ENCODE assay signal across 28 cellular contexts in the genomic region with DNA sequence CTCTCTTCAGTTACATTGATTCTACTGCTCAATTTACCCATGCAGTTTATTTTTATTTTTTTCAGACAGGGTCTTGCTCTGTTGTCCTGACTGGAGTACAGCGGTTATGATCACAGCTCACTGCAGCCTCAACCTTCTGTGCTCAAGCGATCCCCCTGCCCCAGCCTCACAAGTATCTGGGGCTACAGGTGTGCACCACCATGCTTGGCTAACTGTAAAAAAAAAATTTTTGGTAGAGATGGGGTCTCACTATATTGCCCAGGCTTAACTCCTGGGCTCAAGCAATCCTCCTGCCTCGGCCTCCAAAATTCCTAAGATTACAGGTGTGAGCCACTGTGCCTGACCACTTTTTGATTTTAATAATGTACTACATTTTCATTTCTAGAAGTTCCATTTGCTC.
"Had no signal": no experiment of that assay in that cellular context is flagged by ENCODE, and none has a peak within 500 bp of the region (broad histone marks: within the 10 kb centered on the region; RNA-seq: fewer than 3 reads in every experiment).

No MANE protein-coding gene starts in this region.

- H3K4me3 ChIP-seq: colonic mucosa, esophagus muscularis mucosa, gastroesophageal sphincter, heart left ventricle, left lung, prostate gland, right atrium auricular region, sigmoid colon, thoracic aorta, tibial nerve, upper lobe of left lung had no signal

- H3K27me3 Mint-ChIP-seq: dendritic cell treated with granulocyte-macrophage colony-stimulating factor and Interleukin-4, amounts not matched to agents 40 ng/mL and 50 ng/mL, for 4 days; naive thymus-derived CD4-positive, alpha-beta T cell; stimulated activated memory B cell treated with anti-CD40 and anti-IgM and Interleukin-4, amounts not matched to agents 10 μg/mL and 1 μg/mL and 100 μg/mL, for 72 hours; stimulated activated naive CD8-positive, alpha-beta T cell treated with anti-CD3 and anti-CD28 coated beads, Interleukin-15, Interleukin-2, amounts not matched to agents 100 ng/mL and 50 ng/mL, for 24 hours had no signal

- H3K27ac ChIP-seq: colonic mucosa, esophagus muscularis mucosa, foreskin keratinocyte, gastroesophageal sphincter, heart left ventricle, left lung, prostate gland, right atrium auricular region, sigmoid colon, thoracic aorta, tibial nerve, upper lobe of left lung had no signal

- H3K4me1 Mint-ChIP-seq: endodermal cell; nephron; stimulated activated memory B cell treated with anti-CD40 and anti-IgM and Interleukin-4, amounts not matched to agents 10 μg/mL and 1 μg/mL and 100 μg/mL, for 72 hours had no signal

- H3K27me3 ChIP-seq: colonic mucosa, esophagus muscularis mucosa, foreskin keratinocyte, gastroesophageal sphincter, heart left ventricle, left lung, right atrium auricular region, sigmoid colon, tibial nerve, upper lobe of left lung had no signal

- H3K4me1 ChIP-seq: colonic mucosa, esophagus muscularis mucosa, foreskin keratinocyte, gastroesophageal sphincter, heart left ventricle, left lung, prostate gland, right atrium auricular region, sigmoid colon, tibial nerve, upper lobe of left lung had no signal

- H3K9me3 Mint-ChIP-seq: dendritic cell treated with granulocyte-macrophage colony-stimulating factor and Interleukin-4, amounts not matched to agents 40 ng/mL and 50 ng/mL, for 4 days; nephron; stimulated activated memory B cell treated with anti-CD40 and anti-IgM and Interleukin-4, amounts not matched to agents 10 μg/mL and 1 μg/mL and 100 μg/mL, for 72 hours; stimulated activated naive CD8-positive, alpha-beta T cell treated with anti-CD3 and anti-CD28 coated beads, Interleukin-15, Interleukin-2, amounts not matched to agents 100 ng/mL and 50 ng/mL, for 24 hours had no signal

- ATAC-seq: foreskin keratinocyte; gastroesophageal sphincter; heart left ventricle; left cardiac atrium; left lung; naive thymus-derived CD4-positive, alpha-beta T cell; stimulated activated memory B cell treated with anti-CD40 and anti-IgM and Interleukin-4, amounts not matched to agents 10 μg/mL and 1 μg/mL and 100 μg/mL, for 72 hours had no signal

- H3K4me3 Mint-ChIP-seq: dendritic cell treated with granulocyte-macrophage colony-stimulating factor and Interleukin-4, amounts not matched to agents 40 ng/mL and 50 ng/mL, for 4 days; endodermal cell; naive thymus-derived CD4-positive, alpha-beta T cell; nephron; stimulated activated memory B cell treated with anti-CD40 and anti-IgM and Interleukin-4, amounts not matched to agents 10 μg/mL and 1 μg/mL and 100 μg/mL, for 72 hours; stimulated activated naive CD8-positive, alpha-beta T cell treated with anti-CD3 and anti-CD28 coated beads, Interleukin-15, Interleukin-2, amounts not matched to agents 100 ng/mL and 50 ng/mL, for 24 hours had no signal

- H3K27ac Mint-ChIP-seq: dendritic cell treated with granulocyte-macrophage colony-stimulating factor and Interleukin-4, amounts not matched to agents 40 ng/mL and 50 ng/mL, for 4 days; stimulated activated memory B cell treated with anti-CD40 and anti-IgM and Interleukin-4, amounts not matched to agents 10 μg/mL and 1 μg/mL and 100 μg/mL, for 72 hours; stimulated activated naive CD8-positive, alpha-beta T cell treated with anti-CD3 and anti-CD28 coated beads, Interleukin-15, Interleukin-2, amounts not matched to agents 100 ng/mL and 50 ng/mL, for 24 hours had no signal

- H3K36me3 ChIP-seq: colonic mucosa, prostate gland had no signal

- FAIRE-seq: islet of Langerhans, urothelium cell line had no signal

- DNase-seq: colonic mucosa; effector CD8-positive, alpha-beta T cell; endodermal cell; foreskin keratinocyte; heart left ventricle; hippocampal formation; left cardiac atrium; left lung; mesenchymal stem cell; midbrain; naive thymus-derived CD4-positive, alpha-beta T cell; nucleus accumbens; sigmoid colon; stimulated activated CD4-positive, alpha-beta T cell treated with anti-CD3 and anti-CD28 coated beads, Interleukin-2, amount 100 ng/mL, for 24 hours; stimulated activated CD4-positive, alpha-beta T cell treated with anti-CD3 and anti-CD28 coated beads, Interleukin-4, amount 100 ng/mL, for 24 hours; upper lobe of left lung had no signal

- H3K9me3 ChIP-seq: colonic mucosa, esophagus muscularis mucosa, gastroesophageal sphincter, heart left ventricle, left lung, prostate gland, right atrium auricular region, sigmoid colon, thoracic aorta, tibial nerve, upper lobe of left lung had no signal
